21 cellular contexts compared by ENCODE assay signal in genomic region chr18:38551881-38552280, GRCh38.
A peak's percentile ranks its signal among the peaks of the same experiment; 100 is the strongest.
DNase-seq lines count a peak whose midpoint lies in the region; TF ChIP-seq lines count a peak whose summit lies in the region.
"Had no signal": no experiment of that assay in that cellular context is flagged by ENCODE, and none has a peak within 500 bp of the region (broad histone marks: within the 10 kb centered on the region; RNA-seq: fewer than 3 reads in every experiment).

No MANE protein-coding gene starts in this region.

- POLR2A ChIA-PET in MCF 10A (lab: Yijun Ruan, JAX): interaction anchor here (0.6 kb wide), 2 partner anchors 896 to 1668 kb away, joined by 3 to 4 read pairs; no protein-coding TSS in a partner anchor

- CTCF ChIA-PET in MCF 10A (lab: Yijun Ruan, JAX): interaction anchor here (0.6 kb wide), 4 partner anchors 522 to 900 kb away, joined by 3 to 4 read pairs (median 4); no protein-coding TSS in a partner anchor

- H3K27me3 ChIP-seq in HUES64 (ENCODE audit: insufficient read depth, low read length) (no peaks in the 10 kb centered on the region), thyroid gland (no peaks in the 10 kb centered on the region)

- H3K4me3 Mint-ChIP-seq in MCF 10A (ENCODE audit: unreplicated experiment): peak overlapping the region; percentile 31
- no peak overlapping the region for H3K4me3 Mint-ChIP-seq in activated naive CD8-positive, alpha-beta T cell treated with anti-CD3 and anti-CD28 coated beads for 36 hours
- H3K4me3 Mint-ChIP-seq: CD4-positive, CD25-positive, alpha-beta regulatory T cell had no signal

- H3K4me1 Mint-ChIP-seq in MCF 10A (ENCODE audit: insufficient read depth, unreplicated experiment): peaks cover 26% of the 10 kb centered on the region
- peaks cover under 1% of the 10 kb centered on the region for H3K4me1 Mint-ChIP-seq in activated naive CD8-positive, alpha-beta T cell treated with anti-CD3 and anti-CD28 coated beads for 36 hours
- H3K4me1 Mint-ChIP-seq: CD4-positive, CD25-positive, alpha-beta regulatory T cell had no signal

- H3K4me3 ChIP-seq in HUES64 (ENCODE audit: low read length): no peak overlapping the region
- H3K4me3 ChIP-seq in epithelial cell of esophagus (ENCODE audit: low read length): no peak overlapping the region
- no peak overlapping the region for H3K4me3 ChIP-seq in thyroid gland (replicated peaks in 1 of 3)
- H3K4me3 ChIP-seq: GM23248 had no signal

- in situ Hi-C loops in KBM-7 (cut with MboI; ENCODE audit: low pct_unique_long_range_greater_than_20kb, low sequenced_read_pairs): no loop called here

- no peak overlapping the region for H3K9ac ChIP-seq in HUES64 (ENCODE audit: low read depth, low read length)
- H3K9ac ChIP-seq: GM23248 had no signal

- H3K9me3 ChIP-seq in HUES64 (ENCODE audit: insufficient read depth, low read depth, low read length): no peaks in the 10 kb centered on the region
- H3K9me3 ChIP-seq in thyroid gland: no peaks in the 10 kb centered on the region

- no peaks in the 10 kb centered on the region for H3K36me3 Mint-ChIP-seq in MCF 10A (ENCODE audit: insufficient read depth, unreplicated experiment)
- H3K36me3 Mint-ChIP-seq in activated naive CD8-positive, alpha-beta T cell treated with anti-CD3 and anti-CD28 coated beads for 36 hours: no peaks in the 10 kb centered on the region
- H3K36me3 Mint-ChIP-seq: CD4-positive, CD25-positive, alpha-beta regulatory T cell had no signal

- TF ChIP-seq POLR2A in thyroid gland (IDR thresholded peaks at IDR 0.05): no peak

- H3K4me1 ChIP-seq in HUES64 (ENCODE audit: insufficient read depth, low read length): peaks cover 31% of the 10 kb centered on the region
- H3K4me1 ChIP-seq in thyroid gland: no peaks in the 10 kb centered on the region

- WGBS in HUES64: 97% methylated on average over 10 of the region's 10 CpGs
- WGBS in thyroid gland, 2 donors: 48 to 50% methylated on average over 10 of the region's 10 CpGs

- peak overlapping the region; percentile 70 for H3K27ac Mint-ChIP-seq in MCF 10A (ENCODE audit: low read depth, unreplicated experiment)
- H3K27ac Mint-ChIP-seq in activated naive CD8-positive, alpha-beta T cell treated with anti-CD3 and anti-CD28 coated beads for 36 hours: no peak overlapping the region
- H3K27ac Mint-ChIP-seq: CD4-positive, CD25-positive, alpha-beta regulatory T cell had no signal

- H3K27ac ChIP-seq in HUES64 (ENCODE audit: low read depth, low read length) (0 out of 2 replicates have a peak overlapping the region, but pooled peaks have one; percentile 56), thyroid gland (no peak overlapping the region)
- H3K27ac ChIP-seq: GM23248 had no signal

- DNase-seq in MCF 10A (ENCODE audit: unreplicated experiment) (peak; percentile 91), epithelial cell of esophagus (ENCODE audit: low read depth) (peak; percentile 85), thyroid gland (peak; percentile 2 to 6), KBM-7 (no peak)
- no peak for DNase-seq in activated naive CD4-positive, alpha-beta T cell treated with anti-CD3 and anti-CD28 coated beads, Interleukin-2, amount 50 U/mL, for 16 hours
- DNase-seq in activated naive CD8-positive, alpha-beta T cell treated with anti-CD3 and anti-CD28 coated beads for 36 hours: no peak
- DNase-seq: CD4-positive, CD25-positive, alpha-beta regulatory T cell; COR-L47; DMS 273 treated with DMSO at 0.1 percent for 48 hours; DND-41; GM23248; HCEC 1CT; MV-4-11; NCI-H1694; NCI-H2081; NCI-H2171; NCI-H345; NCI-H524 treated with DMSO at 0.1 percent for 48 hours; NCI-H82; SHP77 had no signal

- TF ChIP-seq CTCF in MCF 10A (IDR thresholded peaks at IDR 0.05; ENCODE audit: unreplicated experiment) (no peak), epithelial cell of esophagus (IDR thresholded peaks at IDR 0.05; ENCODE audit: insufficient read depth, low read depth, low read length, missing control alignments) (no peak), thyroid gland (IDR thresholded peaks at IDR 0.05) (no peak)

- H3K36me3 ChIP-seq in HUES64 (ENCODE audit: insufficient read depth, low read length) (no peaks in the 10 kb centered on the region), thyroid gland (no peaks in the 10 kb centered on the region)

- intact Hi-C loops in MCF 10A (cut with micrococcal nuclease) (no loop called here), thyroid gland (cut with DNase I) (no loop called here)

- H3K9me3 Mint-ChIP-seq in MCF 10A (ENCODE audit: unreplicated experiment): no peaks in the 10 kb centered on the region
- no peaks in the 10 kb centered on the region for H3K9me3 Mint-ChIP-seq in activated naive CD8-positive, alpha-beta T cell treated with anti-CD3 and anti-CD28 coated beads for 36 hours

- no TSS peak for BruUV-seq in MCF 10A (replicated peaks; lab: Mats Ljungman, UMichigan)

- H3K27me3 Mint-ChIP-seq in MCF 10A (ENCODE audit: insufficient read depth, unreplicated experiment): no peaks in the 10 kb centered on the region
- peaks cover 3% of the 10 kb centered on the region for H3K27me3 Mint-ChIP-seq in activated naive CD8-positive, alpha-beta T cell treated with anti-CD3 and anti-CD28 coated beads for 36 hours
- H3K27me3 Mint-ChIP-seq: CD4-positive, CD25-positive, alpha-beta regulatory T cell had no signal

Comparison
In these comparisons a context has a peak if more than half of its experiments do, and no peak if none do; other contexts are left out.
1. DNase-seq: peak in MCF 10A (single experiment), epithelial cell of esophagus (single experiment) and thyroid gland (2 of 2); none in activated naive CD4-positive, alpha-beta T cell treated with anti-CD3 and anti-CD28 coated beads, Interleukin-2, amount 50 U/mL, for 16 hours (single experiment), activated naive CD8-positive, alpha-beta T cell treated with anti-CD3 and anti-CD28 coated beads for 36 hours (single experiment) and KBM-7 (single experiment).